Comparison of ENCODE assay signal across 8 cellular contexts in the genomic region with DNA sequence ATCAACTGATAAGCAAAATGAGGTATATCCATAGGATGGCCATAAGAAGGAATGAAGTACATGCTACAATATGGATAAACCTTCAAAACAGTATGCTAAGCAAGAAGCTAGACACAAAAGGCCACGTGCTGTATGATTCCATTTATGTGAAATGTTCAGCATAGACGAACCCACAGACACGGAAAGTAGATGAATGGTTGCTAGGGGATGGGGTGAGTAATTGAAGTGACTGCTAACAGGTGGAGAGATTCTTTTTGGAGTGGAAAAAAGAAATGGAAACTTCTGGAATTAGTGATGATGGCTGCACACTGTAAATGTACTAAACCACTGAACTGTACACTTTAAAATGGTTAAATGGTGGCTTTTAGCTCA. TPM values are rescaled to one million over a fixed set of nuclear protein-coding genes. Genes with fewer than 3 reads are reported as not detected.
DNase-seq lines count a peak whose midpoint lies in the region; ATAC-seq and TF ChIP-seq lines count a peak whose summit lies in the region.

No MANE protein-coding gene starts in this region.

- intact Hi-C loops in Calu3 (cut with micrococcal nuclease; ENCODE audit: unreplicated experiment) = no loop called here
- intact Hi-C loops in PC-3 (cut with micrococcal nuclease) = no loop called here

- H3K27me3 Mint-ChIP-seq in Calu3 (ENCODE audit: unreplicated experiment) = peaks cover 33% of the 10 kb centered on the region
- peaks cover 10% of the 10 kb centered on the region for H3K27me3 Mint-ChIP-seq in progenitor cell of endocrine pancreas

- POLR2A ChIA-PET in PC-3 (lab: Charles Lee; ENCODE audit: unreplicated experiment) = interaction anchor here (0.6 kb wide), 1 partner anchor 29 kb away, joined by 7 read pairs; no protein-coding TSS in a partner anchor

- peaks cover 11% of the 10 kb centered on the region for H3K4me1 ChIP-seq in PC-3 (ENCODE audit: insufficient read depth, low read length)

- peaks cover 37% of the 10 kb centered on the region for H3K36me3 Mint-ChIP-seq in Calu3 (ENCODE audit: insufficient read depth, unreplicated experiment)
- H3K36me3 Mint-ChIP-seq in progenitor cell of endocrine pancreas (ENCODE audit: insufficient read depth) = peaks cover 7% of the 10 kb centered on the region

- peak overlapping the region; percentile 77 for H2AFZ ChIP-seq in PC-3 (ENCODE audit: low read length)

- H3K27ac ChIP-seq in PC-3 (ENCODE audit: low read length) = no peak overlapping the region

- ATAC-seq in PC-3 = no peak
- peak; percentile 3 for ATAC-seq in esophagus mucosa
- no peak for ATAC-seq in GM18867 (IDR thresholded peaks at IDR 0.05; ENCODE audit: unreplicated experiment)
- no peak for ATAC-seq in GM18868 (IDR thresholded peaks at IDR 0.05; ENCODE audit: unreplicated experiment)

- no peaks in the 10 kb centered on the region for H3K79me2 ChIP-seq in PC-3 (ENCODE audit: low read length)

- no peaks in the 10 kb centered on the region for H3K9me3 ChIP-seq in PC-3 (ENCODE audit: low read length)

- H3K9me3 Mint-ChIP-seq in Calu3 (ENCODE audit: low read depth, unreplicated experiment) (no peaks in the 10 kb centered on the region), progenitor cell of endocrine pancreas (ENCODE audit: low read depth) (no peaks in the 10 kb centered on the region)

- DNase-seq in Calu3 (no peak), PC-3 (no peak), progenitor cell of endocrine pancreas (ENCODE audit: low spot score, unreplicated experiment) (no peak), T-helper 9 cell (no peak), NCI-H1436 treated with DMSO at 0.1 percent for 48 hours (lab: John Stamatoyannopoulos, UW) (no peak)

- H4K20me1 ChIP-seq in PC-3 (ENCODE audit: low read length) = no peaks in the 10 kb centered on the region

- H3K4me1 Mint-ChIP-seq in Calu3 (ENCODE audit: low read depth, unreplicated experiment) = peaks cover 18% of the 10 kb centered on the region
- H3K4me1 Mint-ChIP-seq in progenitor cell of endocrine pancreas (ENCODE audit: low read depth) = peaks cover 21% of the 10 kb centered on the region

- H3K4me2 ChIP-seq in PC-3 (ENCODE audit: low read length) = peak overlapping the region; percentile 80

- peaks cover 28% of the 10 kb centered on the region; the same call in 1 of the 2 replicates for H3K36me3 ChIP-seq in PC-3 (ENCODE audit: low read depth, low read length)

- BruUV-seq in Calu3 (replicated peaks; lab: Mats Ljungman, UMichigan) (no TSS peak), PC-3 (replicated peaks; lab: Mats Ljungman, UMichigan) (no TSS peak)

- H3K27ac Mint-ChIP-seq in Calu3 (ENCODE audit: unreplicated experiment) = peak overlapping the region; percentile 67
- peak overlapping the region; percentile 85 for H3K27ac Mint-ChIP-seq in progenitor cell of endocrine pancreas

- 0 out of 2 replicates have a peak overlapping the region, but pooled peaks have one; percentile 59 for H3K4me3 ChIP-seq in PC-3 (ENCODE audit: low read length)

- H3K9me2 ChIP-seq in PC-3 (replicated peaks; ENCODE audit: low read length) = no peaks in the 10 kb centered on the region

- no peak overlapping the region for H3K9ac ChIP-seq in PC-3 (ENCODE audit: low read length)

- CTCF ChIA-PET in Calu3 (lab: Charles Lee) = interaction anchor here (0.8 to 1.8 kb wide), 6 partner anchors 12 to 460 kb away, joined by 3 to 9 read pairs (median 4); no protein-coding TSS in a partner anchor
- CTCF ChIA-PET in PC-3 (lab: Charles Lee) = no interaction called here

- no peaks in the 10 kb centered on the region for H3F3A ChIP-seq in PC-3 (ENCODE audit: low read length, unreplicated experiment)

- no peaks in the 10 kb centered on the region for H3K27me3 ChIP-seq in PC-3 (ENCODE audit: low read length)

- TF ChIP-seq CTCF in Calu3 (IDR thresholded peaks at IDR 0.05; ENCODE audit: unreplicated experiment) = no peak
- TF ChIP-seq CTCF in PC-3 (conservative IDR thresholded peaks at IDR 0.05; ENCODE audit: low read depth, low read length) = no peak
- TF ChIP-seq CTCF in progenitor cell of endocrine pancreas (IDR thresholded peaks at IDR 0.05; ENCODE audit: unreplicated experiment) = no peak

- peak overlapping the region; percentile 74 for H3K4me3 Mint-ChIP-seq in Calu3 (ENCODE audit: low read depth, unreplicated experiment)
- peak overlapping the region; percentile 83 for H3K4me3 Mint-ChIP-seq in progenitor cell of endocrine pancreas (ENCODE audit: low read depth)

RNA-seq across cellular contexts. Expression of a gene that starts 0.6 kb away (rescaled TPM):
- total RNA-seq in Calu3 (2022) = 0.42 and 0.54 TPM in 2 replicates
- total RNA-seq in PC-3 (2014; rRNA removed) = 0.04 and 0.12 TPM in 2 replicates
- 0.04 TPM for total RNA-seq in esophagus mucosa
- total RNA-seq in progenitor cell of endocrine pancreas = 6.6 and 6.8 TPM in 2 replicates

RNA-seq across cellular contexts. Expression of a gene that starts 10.7 kb away (rescaled TPM):
- total RNA-seq in Calu3 (2022) (49.8 and 52.3 TPM in 2 replicates), PC-3 (2014; rRNA removed) (11.4 and 21.1 TPM in 2 replicates), esophagus mucosa (20.8 TPM), progenitor cell of endocrine pancreas (32.5 and 37.1 TPM in 2 replicates)

RNA-seq across cellular contexts. Expression of a gene that starts 11.0 kb away (rescaled TPM):
- total RNA-seq in Calu3 (2022) (33.5 and 35.5 TPM in 2 replicates), PC-3 (2014; rRNA removed) (10.2 and 13.8 TPM in 2 replicates), esophagus mucosa (11.2 TPM), progenitor cell of endocrine pancreas (69.6 and 75.6 TPM in 2 replicates)
